In genomic region chr4:180057198-180057821, GRCh38 we compare ENCODE assay signal across 1 cellular context.
TF ChIP-seq lines count a peak whose summit lies in the region.

No MANE protein-coding gene starts in this region.

TF ChIP-seq in GM12878, 131 proteins besides CTCF, POLR2A, EP300 and RAD21 (continued from another document):
- TF ChIP-seq ATF3 (IDR thresholded peaks at IDR 0.05; ENCODE audit: borderline replicate concordance, extremely low read depth, low read depth, low read length) (no peak), RFX5 (IDR thresholded peaks at IDR 0.05; ENCODE audit: low read depth, low read length) (no peak), E4F1 (IDR thresholded peaks at IDR 0.05; ENCODE audit: borderline replicate concordance, partially characterized antibody) (no peak), BHLHE40 (IDR thresholded peaks at IDR 0.05; ENCODE audit: borderline replicate concordance in 1 of 2, low read depth in 2 of 2, low read length in 1 of 2) (no peak), NKRF (conservative IDR thresholded peaks at IDR 0.05) (no peak), SMARCA5 (IDR thresholded peaks at IDR 0.05) (no peak), JUND (IDR thresholded peaks at IDR 0.05; ENCODE audit: low read depth, low read length) (no peak)
TF ChIP-seq in GM12878: peak in this region for 0.
